ENCODE assay signal across 8 cellular contexts in genomic region chr15:50686468-50687301, GRCh38. TPM values are rescaled to one million over a fixed set of nuclear protein-coding genes. Genes with fewer than 3 reads are reported as not detected.
DNase-seq lines count a peak whose midpoint lies in the region; TF ChIP-seq lines count a peak whose summit lies in the region.

Gene TRPM7 (minus strand): TSS chr15:50686797. CDS start chr15:50686533, 264 bp downstream.

- WGBS in H9 (ENCODE audit: extremely low coverage, insufficient read length, low lambda C conversion rate): no CpG with 5 or more reads among the region's 80 CpGs
- no CpG with 5 or more reads among the region's 80 CpGs for WGBS in neuronal stem cell (ENCODE audit: extremely low coverage in 2 of 2, insufficient read length in 2 of 2, insufficient replicate concordance in 1 of 2), 2 donors

- peak within 1 kb of the TSS; percentile 99 for H3K4me3 Mint-ChIP-seq in H9

- H3K14ac ChIP-seq in H9 (ENCODE audit: insufficient read depth, low read length): peak within 1 kb of the TSS; percentile 98
- H3K14ac ChIP-seq in neuronal stem cell (ENCODE audit: low read length): no peak within 1 kb of the TSS

- H2BK12ac ChIP-seq in H9 (ENCODE audit: insufficient read length, low read depth, low read length) (no peak within 1 kb of the TSS), neuronal stem cell (ENCODE audit: low read length) (no peak within 1 kb of the TSS)

- H3K23ac ChIP-seq in H9 (ENCODE audit: insufficient read length, low read depth, low read length) (no peak within 1 kb of the TSS), neuronal stem cell (ENCODE audit: low read depth, low read length, poor library complexity) (peak within 1 kb of the TSS; percentile 90)

- H4K20me1 ChIP-seq in H9 (ENCODE audit: control insufficient read depth, insufficient read depth, insufficient read length): no peaks in the 10 kb centered on the region

- H3K27me3 ChIP-seq in H9 (ENCODE audit: insufficient read depth, low read length) (no peaks in the 10 kb centered on the region), MG63 (no peaks in the 10 kb centered on the region), SJSA1 (replicated peaks) (no peaks in the 10 kb centered on the region), neuronal stem cell (ENCODE audit: control insufficient read depth in 3 of 3, insufficient read depth in 3 of 3, low read depth in 1 of 3, low read length in 3 of 3) (no peaks in the 10 kb centered on the region)

- H3K79me2 ChIP-seq in H9 (ENCODE audit: insufficient read depth, low read length): peaks cover 11% of the 10 kb centered on the region; the same call in 1 of the 2 replicates

- peak within 1 kb of the TSS; percentile 98 to 99 (median 98) for H3K27ac Mint-ChIP-seq in H9

- H2BK120ac ChIP-seq in H9 (ENCODE audit: low read depth, low read length, poor library complexity, severe bottlenecking) (no peak within 1 kb of the TSS), neuronal stem cell (ENCODE audit: low read depth, low read length) (no peak within 1 kb of the TSS)

- peak within 1 kb of the TSS; percentile 65 for H4K5ac ChIP-seq in H9 (ENCODE audit: insufficient read length, low read depth, low read length)

- H3K4me3 ChIP-seq in MG63: peak within 1 kb of the TSS; percentile 100
- peak within 1 kb of the TSS; percentile 68 for H3K4me3 ChIP-seq in SJSA1
- H3K4me3 ChIP-seq in neuronal stem cell (ENCODE audit: low read length in 2 of 2): peak within 1 kb of the TSS; percentile 88 to 94

- H3K27me3 Mint-ChIP-seq in H9 (ENCODE audit: low read depth): no peaks in the 10 kb centered on the region; the same call in 1 of the 2 replicates

- H3K18ac ChIP-seq in H9 (ENCODE audit: insufficient read length, low read depth, low read length) (peak within 1 kb of the TSS; percentile 98), neuronal stem cell (ENCODE audit: low read length) (peak within 1 kb of the TSS; percentile 94)

- peaks cover 0 to 23% (median 19%) of the 10 kb centered on the region in 3 experiments; a peak in 6 of 7 replicates for H3K36me3 Mint-ChIP-seq in H9 (ENCODE audit: insufficient read depth in 1 of 3, low read depth in 3 of 3)

- peaks cover 11% of the 10 kb centered on the region for H3K23me2 ChIP-seq in H9 (ENCODE audit: insufficient read length, low read depth, low read length, poor library complexity, severe bottlenecking)

- H3K4me1 Mint-ChIP-seq in H9: peaks cover 15 to 29% of the 10 kb centered on the region in 2 experiments

- H3T11ph ChIP-seq in H9 (ENCODE audit: low read length): no peak within 1 kb of the TSS

- no peak within 1 kb of the TSS for H2BK20ac ChIP-seq in H9 (ENCODE audit: low read depth, low read length, poor library complexity, severe bottlenecking)

- H3K79me1 ChIP-seq in H9 (ENCODE audit: insufficient read depth, low read depth, low read length, poor library complexity, severe bottlenecking) (peaks cover 9% of the 10 kb centered on the region), neuronal stem cell (ENCODE audit: low read depth, low read length) (peaks cover 8% of the 10 kb centered on the region)

- H3K4me2 ChIP-seq in H9 (ENCODE audit: insufficient read depth, insufficient read length, low read length) (peak within 1 kb of the TSS; percentile 95), neuronal stem cell (ENCODE audit: insufficient read depth, low read length, poor library complexity, severe bottlenecking) (peak within 1 kb of the TSS; percentile 71)

- H3K4ac ChIP-seq in H9 (ENCODE audit: low read depth, low read length) (no peak within 1 kb of the TSS), neuronal stem cell (ENCODE audit: low read length) (no peak within 1 kb of the TSS)

- H3K4me1 ChIP-seq in ES-I3 (ENCODE audit: insufficient read depth, low read length): no peaks in the 10 kb centered on the region
- H3K4me1 ChIP-seq in H9 (ENCODE audit: insufficient read depth, low read length): no peaks in the 10 kb centered on the region
- peaks cover 19% of the 10 kb centered on the region for H3K4me1 ChIP-seq in SJSA1 (replicated peaks)
- peaks cover 2 to 6% of the 10 kb centered on the region in 2 donors for H3K4me1 ChIP-seq in neuronal stem cell (ENCODE audit: control insufficient read depth in 2 of 2, insufficient read depth in 1 of 2, low read depth in 1 of 2, low read length in 2 of 2)

- H4K91ac ChIP-seq in H9 (ENCODE audit: insufficient read length, low read depth, low read length): no peak within 1 kb of the TSS
- H4K91ac ChIP-seq in neuronal stem cell (ENCODE audit: low read depth, low read length, poor library complexity): no peak within 1 kb of the TSS

- H4K8ac ChIP-seq in H9 (replicated peaks; ENCODE audit: insufficient read length, low read depth, low read length) (peak within 1 kb of the TSS; percentile 85), neuronal stem cell (ENCODE audit: low read depth, low read length) (no peak within 1 kb of the TSS)

- DNase-seq in H9: peak; percentile 81
- peak; percentile 90 for DNase-seq in MG63
- peak; percentile 82 to 87 for DNase-seq in SJSA1 (ENCODE audit: low read depth in 1 of 2, low spot score in 2 of 2)
- peak; percentile 53 to 85 (median 72) for DNase-seq in activated naive CD4-positive, alpha-beta T cell (lab: John Stamatoyannopoulos, UW)
- DNase-seq in foreskin melanocyte: peak; percentile 84
- peak; percentile 84 for DNase-seq in neuronal stem cell (ENCODE audit: low spot score)

- H3K36me3 ChIP-seq in ES-I3 (ENCODE audit: insufficient read depth, low read length): no peaks in the 10 kb centered on the region
- H3K36me3 ChIP-seq in MG63: peaks cover 34% of the 10 kb centered on the region
- H3K36me3 ChIP-seq in SJSA1: peaks cover 24% of the 10 kb centered on the region
- peaks cover 0 to 32% of the 10 kb centered on the region in 2 donors for H3K36me3 ChIP-seq in neuronal stem cell (replicated peaks in 1 of 2; ENCODE audit: control insufficient read depth in 2 of 2, insufficient read depth in 2 of 2, low read length in 2 of 2)

- H3K56ac ChIP-seq in H9 (ENCODE audit: insufficient read length, low read depth, low read length): peak within 1 kb of the TSS; percentile 31

- H2AFZ ChIP-seq in H9 (ENCODE audit: low read length): no peak within 1 kb of the TSS
- peak within 1 kb of the TSS; percentile 100 for H2AFZ ChIP-seq in neuronal stem cell (ENCODE audit: low read length)

- peak within 1 kb of the TSS; percentile 95 for H3K9ac ChIP-seq in ES-I3 (ENCODE audit: low read depth, low read length)
- peak within 1 kb of the TSS; percentile 95 for H3K9ac ChIP-seq in H9 (ENCODE audit: extremely low read depth, insufficient read length, low read length)
- H3K9ac ChIP-seq in neuronal stem cell (ENCODE audit: low read depth, low read length, poor library complexity): peak within 1 kb of the TSS; percentile 92

- H2BK15ac ChIP-seq in H9 (ENCODE audit: low read depth, low read length) (no peak within 1 kb of the TSS), neuronal stem cell (ENCODE audit: low read length) (no peak within 1 kb of the TSS)

- no peaks in the 10 kb centered on the region for H3K9me3 Mint-ChIP-seq in H9

- no peaks in the 10 kb centered on the region for H3K9me3 ChIP-seq in ES-I3 (ENCODE audit: control insufficient read depth, insufficient read depth, low read length)
- no peaks in the 10 kb centered on the region for H3K9me3 ChIP-seq in H9 (ENCODE audit: control insufficient read depth, low read depth, low read length)
- no peaks in the 10 kb centered on the region for H3K9me3 ChIP-seq in MG63
- H3K9me3 ChIP-seq in SJSA1 (replicated peaks): no peaks in the 10 kb centered on the region
- H3K9me3 ChIP-seq in neuronal stem cell (replicated peaks in 1 of 2; ENCODE audit: control insufficient read depth in 2 of 2, insufficient read depth in 1 of 2, low read depth in 1 of 2, low read length in 2 of 2): no peaks in the 10 kb centered on the region

- TF ChIP-seq CTCF in H9 (conservative IDR thresholded peaks at IDR 0.05): no peak
- TF ChIP-seq CTCF in subcutaneous adipose tissue (IDR thresholded peaks at IDR 0.05; ENCODE audit: low read depth): no peak

- H2AK5ac ChIP-seq in H9 (ENCODE audit: insufficient read length, low read length) (no peak within 1 kb of the TSS), neuronal stem cell (ENCODE audit: low read depth, low read length) (no peak within 1 kb of the TSS)

- H3K27ac ChIP-seq in H9 (ENCODE audit: insufficient read length, low read depth, low read length): peak within 1 kb of the TSS; percentile 48
- peak within 1 kb of the TSS; percentile 71 for H3K27ac ChIP-seq in SJSA1
- H3K27ac ChIP-seq in neuronal stem cell (replicated peaks; ENCODE audit: low read length): peak within 1 kb of the TSS; percentile 94

- H2BK5ac ChIP-seq in H9 (ENCODE audit: insufficient read length, low read length) (peak within 1 kb of the TSS; percentile 14), neuronal stem cell (ENCODE audit: low read length) (peak within 1 kb of the TSS; percentile 44)

RNA-seq across cellular contexts. Expression of gene TRPM7, which starts in this region (rescaled TPM):
- 30.1 and 35.1 TPM in 2 replicates for total RNA-seq in H9 (2021)
- 12.0 and 27.6 TPM in 2 replicates for total RNA-seq in MG63 (2014; rRNA removed; shearing (Covaris generic); ENCODE audit: low replicate concordance)
- total RNA-seq in SJSA1 (2014; rRNA removed; shearing (Covaris generic)): 30.8 and 49.2 TPM in 2 replicates
- polyA plus RNA-seq in neuronal stem cell (2013, experiment 1 of 2): 10.5 TPM
- polyA plus RNA-seq in neuronal stem cell (2013, experiment 2 of 2): 10.5 TPM
- total RNA-seq in subcutaneous adipose tissue: 10 to 100 TPM; 54.1 to 82.2 (median 69.0) TPM

Comparison
In these comparisons a context has a peak if more than half of its experiments do, and no peak if none do; other contexts are left out.
1. Peak in every context shown above with its lines: DNase-seq, H3K4me3 ChIP-seq and H3K27ac ChIP-seq.